12 cellular contexts compared by ENCODE assay signal in the genomic region with DNA sequence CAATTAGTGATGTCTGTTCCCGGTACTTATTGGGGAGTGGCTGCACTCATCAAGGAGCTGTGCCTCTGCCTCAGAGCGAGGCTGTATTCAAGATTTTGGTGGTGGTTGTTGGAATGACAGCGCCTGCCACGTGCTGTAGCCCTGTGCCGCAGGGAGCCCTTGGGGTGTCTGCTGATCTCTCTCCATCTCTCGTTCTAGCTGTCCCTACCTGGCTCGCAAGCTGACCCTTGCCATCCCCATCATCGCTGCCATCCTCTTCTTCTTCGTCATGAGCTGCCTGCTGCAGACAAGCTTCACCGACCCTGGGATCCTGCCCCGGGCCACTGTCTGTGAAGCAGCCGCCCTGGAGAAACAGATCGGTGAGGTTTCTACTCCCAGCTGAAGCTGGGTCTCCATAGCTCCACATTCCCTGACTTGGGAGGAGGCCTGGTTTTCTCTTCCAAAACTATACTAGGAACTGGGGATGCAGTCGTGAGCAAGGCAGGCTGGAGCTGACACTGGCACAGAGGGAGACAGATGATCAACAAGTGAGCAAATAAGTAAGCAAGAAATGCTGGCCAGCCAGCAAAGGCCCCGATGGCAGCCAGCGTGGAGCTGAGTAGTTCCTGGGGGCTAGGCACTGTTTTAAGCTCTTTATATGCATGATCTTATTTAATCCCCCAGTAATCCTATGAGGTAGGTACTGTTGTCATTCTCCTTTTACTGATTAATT. TPM values are rescaled to one million over a fixed set of nuclear protein-coding genes. Genes with fewer than 3 reads are reported as not detected.
A peak's percentile ranks its signal among the peaks of the same experiment; 100 is the strongest.
DNase-seq lines count a peak whose midpoint lies in the region; ATAC-seq and TF ChIP-seq lines count a peak whose summit lies in the region.
"Had no signal": no experiment of that assay in that cellular context is flagged by ENCODE, and none has a peak within 500 bp of the region (broad histone marks: within the 10 kb centered on the region; RNA-seq: fewer than 3 reads in every experiment).

No MANE protein-coding gene starts in this region.

- H3K36me3 ChIP-seq in HEK293 (ENCODE audit: control insufficient read depth in 2 of 2, insufficient read depth in 1 of 2, low read length in 2 of 2) = peaks cover 4 to 75% of the 10 kb centered on the region in 2 experiments

- H3K4me1 Mint-ChIP-seq in CD14-positive monocyte = peaks cover 61% of the 10 kb centered on the region
- peaks cover 59% of the 10 kb centered on the region for H3K4me1 Mint-ChIP-seq in activated T-helper 17 cell treated with anti-CD3 and anti-CD28 coated beads, Interleukin-2, amount 50 U/mL, for 72 hours

- peak overlapping the region; percentile 32 to 92 (median 85) for H3K27ac Mint-ChIP-seq in CD14-positive monocyte
- peak overlapping the region; percentile 99 for H3K27ac Mint-ChIP-seq in activated T-helper 17 cell treated with anti-CD3 and anti-CD28 coated beads, Interleukin-2, amount 50 U/mL, for 72 hours

- CTCF ChIA-PET in HEK293 (lab: Yijun Ruan, JAX) = interaction anchor here (0.6 to 1.8 kb wide), 4 partner anchors 11 to 230 kb away, joined by 3 to 4 read pairs (median 3); no protein-coding TSS in a partner anchor

- H3K4me3 ChIP-seq in HEK293 (ENCODE audit: low read depth, low read length) = no peak overlapping the region

- no peaks in the 10 kb centered on the region for H3K9me3 ChIP-seq in HEK293 (ENCODE audit: control insufficient read depth, insufficient read depth, low read depth, low read length)

- POLR2A ChIA-PET in HEK293 (lab: Yijun Ruan, JAX) = interaction anchor here (0.6 to 0.7 kb wide), 3 partner anchors 33 to 362 kb away, joined by 3 to 6 read pairs (median 3); no protein-coding TSS in a partner anchor

- H3K4me1 ChIP-seq in HEK293 (ENCODE audit: control insufficient read depth, insufficient read depth, low read length) = no peaks in the 10 kb centered on the region

- DNase-seq in CD14-positive monocyte (ENCODE audit: low spot score) (no peak), mesenteric fat pad (ENCODE audit: low spot score) (peak; percentile 71), cardiac septum (ENCODE audit: low spot score) (no peak), inferior parietal cortex (ENCODE audit: extremely low spot score) (no peak)
- DNase-seq: C1 segment of cervical spinal cord; stimulated activated naive CD4-positive, alpha-beta T cell treated with Interleukin-2 at 50 U/mL for 16 hours had no signal

- H3K4me3 Mint-ChIP-seq in CD14-positive monocyte = no peak overlapping the region
- peak overlapping the region; percentile 99 for H3K4me3 Mint-ChIP-seq in activated T-helper 17 cell treated with anti-CD3 and anti-CD28 coated beads, Interleukin-2, amount 50 U/mL, for 72 hours

- peaks cover 0 to 2% (median 0%) of the 10 kb centered on the region in 7 donors for H3K9me3 Mint-ChIP-seq in CD14-positive monocyte
- H3K9me3 Mint-ChIP-seq in activated T-helper 17 cell treated with anti-CD3 and anti-CD28 coated beads, Interleukin-2, amount 50 U/mL, for 72 hours = no peaks in the 10 kb centered on the region

- ATAC-seq in activated T-helper 17 cell treated with anti-CD3 and anti-CD28 coated beads, Interleukin-2, amount 50 U/mL, for 72 hours (replicated peaks) = no peak
- ATAC-seq in GM18909 (IDR thresholded peaks at IDR 0.05; ENCODE audit: poor library complexity, unreplicated experiment) (no peak), GM19023 (IDR thresholded peaks at IDR 0.05; ENCODE audit: unreplicated experiment) (no peak)

- TF ChIP-seq CTCF in CD14-positive monocyte (IDR thresholded peaks at IDR 0.05) (no peak), HEK293 (tag by site-specific recombination; IDR thresholded peaks at IDR 0.05) (no peak)

- peaks cover 48 to 71% of the 10 kb centered on the region in 2 donors for H3K36me3 Mint-ChIP-seq in CD14-positive monocyte
- peaks cover 99% of the 10 kb centered on the region for H3K36me3 Mint-ChIP-seq in activated T-helper 17 cell treated with anti-CD3 and anti-CD28 coated beads, Interleukin-2, amount 50 U/mL, for 72 hours (ENCODE audit: low read depth)

- H3K27ac ChIP-seq in HEK293 (ENCODE audit: extremely low read depth, low read depth, low read length) = no peak overlapping the region
- H3K27ac ChIP-seq: epithelial cell of prostate had no signal

- intact Hi-C loops in CD14-positive monocyte (cut with micrococcal nuclease) (no loop called here), cardiac septum (cut with DNase I) (no loop called here)

- H3K27me3 Mint-ChIP-seq in CD14-positive monocyte (ENCODE audit: low read depth in 3 of 3) = peaks cover 2 to 8% (median 2%) of the 10 kb centered on the region in 3 donors
- H3K27me3 Mint-ChIP-seq in activated T-helper 17 cell treated with anti-CD3 and anti-CD28 coated beads, Interleukin-2, amount 50 U/mL, for 72 hours = no peaks in the 10 kb centered on the region

TF ChIP-seq in HEK293, 187 proteins besides CTCF, POLR2A, EP300 and RAD21:
- TF ChIP-seq, protein P1, sequence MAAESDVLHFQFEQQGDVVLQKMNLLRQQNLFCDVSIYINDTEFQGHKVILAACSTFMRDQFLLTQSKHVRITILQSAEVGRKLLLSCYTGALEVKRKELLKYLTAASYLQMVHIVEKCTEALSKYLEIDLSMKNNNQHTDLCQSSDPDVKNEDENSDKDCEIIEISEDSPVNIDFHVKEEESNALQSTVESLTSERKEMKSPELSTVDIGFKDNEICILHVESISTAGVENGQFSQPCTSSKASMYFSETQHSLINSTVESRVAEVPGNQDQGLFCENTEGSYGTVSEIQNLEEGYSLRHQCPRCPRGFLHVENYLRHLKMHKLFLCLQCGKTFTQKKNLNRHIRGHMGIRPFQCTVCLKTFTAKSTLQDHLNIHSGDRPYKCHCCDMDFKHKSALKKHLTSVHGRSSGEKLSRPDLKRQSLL (tag by site-specific recombination; IDR thresholded peaks at IDR 0.05) = no peak
- peak; percentile 65 for TF ChIP-seq SCRT2 (tag by site-specific recombination; IDR thresholded peaks at IDR 0.05)
- no peak for TF ChIP-seq GFI1B (tag by site-specific recombination; IDR thresholded peaks at IDR 0.05)

RNA-seq across cellular contexts. Expression of a gene that starts 5.9 kb away (rescaled TPM):
- 1 to 10 TPM; 3.1 to 6.0 TPM for polyA plus RNA-seq in CD14-positive monocyte
- 10 to 100 TPM; 84.3 to 86.1 TPM for total RNA-seq in activated T-helper 17 cell treated with anti-CD3 and anti-CD28 coated beads, Interleukin-2, amount 50 U/mL, for 72 hours
- 52.5 TPM for total RNA-seq in mesenteric fat pad
- 13.0 TPM for total RNA-seq in cardiac septum

RNA-seq across cellular contexts. Expression of a gene that starts 30.5 kb away (rescaled TPM):
- not detected for polyA plus RNA-seq in CD14-positive monocyte
- 1 to 10 TPM; 4.3 to 4.7 TPM for total RNA-seq in activated T-helper 17 cell treated with anti-CD3 and anti-CD28 coated beads, Interleukin-2, amount 50 U/mL, for 72 hours
- 1.3 TPM for total RNA-seq in mesenteric fat pad
- not detected for total RNA-seq in cardiac septum
- total RNA-seq: lung microvascular endothelial cell had no signal

RNA-seq across cellular contexts. Expression of a gene that starts 44.7 kb away (rescaled TPM):
- 1 to 10 TPM; 8.3 to 9.5 TPM for polyA plus RNA-seq in CD14-positive monocyte
- 10 to 100 TPM; 14.0 to 18.1 TPM for total RNA-seq in activated T-helper 17 cell treated with anti-CD3 and anti-CD28 coated beads, Interleukin-2, amount 50 U/mL, for 72 hours
- 9.0 TPM for total RNA-seq in mesenteric fat pad
- 3.9 TPM for total RNA-seq in cardiac septum

RNA-seq across cellular contexts. Expression of a gene that starts 57.7 kb away (rescaled TPM):
- polyA plus RNA-seq in CD14-positive monocyte = 10 to 100 TPM in 1 of 2 donors, 1 to 10 TPM in 1; 9.6 to 15.9 TPM
- total RNA-seq in activated T-helper 17 cell treated with anti-CD3 and anti-CD28 coated beads, Interleukin-2, amount 50 U/mL, for 72 hours = 10 to 100 TPM; 44.8 to 61.4 TPM
- total RNA-seq in mesenteric fat pad (28.5 TPM), cardiac septum (23.4 TPM)
